In genomic region chr15:98150531-98150930, GRCh38 we compare ENCODE assay signal across 17 cellular contexts.
DNase-seq lines count a peak whose midpoint lies in the region; ATAC-seq and TF ChIP-seq lines count a peak whose summit lies in the region.
"Had no signal": no experiment of that assay in that cellular context is flagged by ENCODE, and none has a peak within 500 bp of the region (broad histone marks: within the 10 kb centered on the region; RNA-seq: fewer than 3 reads in every experiment).

No MANE protein-coding gene starts in this region.

- no peak overlapping the region for H3K4me3 Mint-ChIP-seq in GM23338
- no peak overlapping the region for H3K4me3 Mint-ChIP-seq in activated CD4-positive, alpha-beta T cell treated with anti-CD3 and anti-CD28 coated beads, Interleukin-2, amount 10 ng/mL, durations not matched to agents 7 days and 5 days
- H3K4me3 Mint-ChIP-seq: HFFc6; T-helper 1 cell treated with Interleukin-12 subunit alpha and Interleukin-12 subunit beta and Interleukin-4 antibody, amounts not matched to agents 30 μg/mL and 1 μg/mL, for 36 hours had no signal

- DNase-seq in GM23338 (ENCODE audit: low spot score), result no peak
- DNase-seq in NCI-H146 treated with DMSO at 0.1 percent for 48 hours (lab: John Stamatoyannopoulos, UW; ENCODE audit: unreplicated experiment), result peak; percentile 18
- peak; percentile 24 for DNase-seq in epithelial cell of esophagus (ENCODE audit: low read depth)
- DNase-seq in Kasumi-1 (lab: John Stamatoyannopoulos, UW), result no peak
- no peak for DNase-seq in activated CD4-positive, alpha-beta T cell treated with anti-CD3 and anti-CD28 coated beads, Interleukin-2, amount 10 ng/mL, durations not matched to agents 7 days and 5 days
- DNase-seq: GOT3; HFFc6; NCI-H187; NCI-H524; NK-92 treated with Interleukin-12 subunit alpha and Interleukin-12 subunit beta, amount 100 ng/mL, for 24 hours; PC-9; Right ventricle myocardium superior; SK-N-SH had no signal

- no peaks in the 10 kb centered on the region for H3F3A ChIP-seq in GM23338 (replicated peaks; ENCODE audit: low read depth)

- H3K9me3 Mint-ChIP-seq in GM23338, result peaks cover 5% of the 10 kb centered on the region
- no peaks in the 10 kb centered on the region for H3K9me3 Mint-ChIP-seq in activated CD4-positive, alpha-beta T cell treated with anti-CD3 and anti-CD28 coated beads, Interleukin-2, amount 10 ng/mL, durations not matched to agents 7 days and 5 days
- H3K9me3 Mint-ChIP-seq: T-helper 1 cell treated with Interleukin-12 subunit alpha and Interleukin-12 subunit beta and Interleukin-4 antibody, amounts not matched to agents 30 μg/mL and 1 μg/mL, for 36 hours had no signal

- no peaks in the 10 kb centered on the region for H3K79me2 ChIP-seq in GM23338 (replicated peaks; ENCODE audit: insufficient read depth)

- peaks cover 0 to 9% (median 0%) of the 10 kb centered on the region in 11 experiments; a peak in 1 of 22 replicates for H4K20me1 ChIP-seq in BLaER1 treated with 17β-estradiol and CSF1 and Interleukin-3, amounts not matched to agents 10 nM and 100 nM
- no peaks in the 10 kb centered on the region for H4K20me1 ChIP-seq in GM23338 (replicated peaks; ENCODE audit: insufficient read depth)

- POLR2A ChIA-PET in activated CD4-positive, alpha-beta T cell treated with anti-CD3 and anti-CD28 coated beads, Interleukin-2, amount 10 ng/mL, durations not matched to agents 7 days and 5 days (lab: Charles Lee), result no interaction called here

- peak overlapping the region in 7 of 11 experiments; percentile 46 to 90 (median 75); a peak in 15 of 22 replicates for H3K9ac ChIP-seq in BLaER1 treated with 17β-estradiol and CSF1 and Interleukin-3, amounts not matched to agents 10 nM and 100 nM
- H3K9ac ChIP-seq: SK-N-SH had no signal

- TF ChIP-seq CTCF in GM23338 (conservative IDR thresholded peaks at IDR 0.05; ENCODE audit: low read depth in 2 of 2) (no peak), epithelial cell of esophagus (IDR thresholded peaks at IDR 0.05; ENCODE audit: insufficient read depth, low read depth, low read length, missing control alignments) (no peak)

- peak overlapping the region; percentile 88 for H2AFZ ChIP-seq in GM23338
- H2AFZ ChIP-seq: PC-9 had no signal

- H3K36me3 Mint-ChIP-seq in GM23338 (ENCODE audit: low read depth), result peaks cover 5% of the 10 kb centered on the region; the same call in 1 of the 3 replicates
- no peaks in the 10 kb centered on the region for H3K36me3 Mint-ChIP-seq in activated CD4-positive, alpha-beta T cell treated with anti-CD3 and anti-CD28 coated beads, Interleukin-2, amount 10 ng/mL, durations not matched to agents 7 days and 5 days (ENCODE audit: low read depth)

- H3K4me1 Mint-ChIP-seq in GM23338, result peaks cover 27% of the 10 kb centered on the region
- H3K4me1 Mint-ChIP-seq in activated CD4-positive, alpha-beta T cell treated with anti-CD3 and anti-CD28 coated beads, Interleukin-2, amount 10 ng/mL, durations not matched to agents 7 days and 5 days, result no peaks in the 10 kb centered on the region

- peak overlapping the region; percentile 48 to 88 (median 70) for H3K4me2 ChIP-seq in BLaER1 treated with 17β-estradiol and CSF1 and Interleukin-3, amounts not matched to agents 10 nM and 100 nM
- H3K4me2 ChIP-seq in GM23338, result no peak overlapping the region
- H3K4me2 ChIP-seq: PC-9, SK-N-SH had no signal

- H3K9me3 ChIP-seq in BLaER1 treated with 17β-estradiol and CSF1 and Interleukin-3, amounts not matched to agents 10 nM and 100 nM (replicated peaks in 1 of 11), result peaks cover 17 to 41% (median 36%) of the 10 kb centered on the region in 11 experiments
- H3K9me3 ChIP-seq: SK-N-SH had no signal

- H3K27me3 Mint-ChIP-seq in GM23338 (ENCODE audit: insufficient read depth, low read depth, poor library complexity), result peaks cover 9% of the 10 kb centered on the region
- peaks cover 13% of the 10 kb centered on the region for H3K27me3 Mint-ChIP-seq in activated CD4-positive, alpha-beta T cell treated with anti-CD3 and anti-CD28 coated beads, Interleukin-2, amount 10 ng/mL, durations not matched to agents 7 days and 5 days

- peaks cover 0 to 6% (median 0%) of the 10 kb centered on the region in 11 experiments; a peak in 2 of 22 replicates for H3K27me3 ChIP-seq in BLaER1 treated with 17β-estradiol and CSF1 and Interleukin-3, amounts not matched to agents 10 nM and 100 nM
- H3K27me3 ChIP-seq in GM23338 (ENCODE audit: insufficient read depth), result no peaks in the 10 kb centered on the region

- peak overlapping the region in 10 of 11 experiments; percentile 47 to 100 (median 90); a peak in 20 of 22 replicates for H3K27ac ChIP-seq in BLaER1 treated with 17β-estradiol and CSF1 and Interleukin-3, amounts not matched to agents 10 nM and 100 nM
- no peak overlapping the region for H3K27ac ChIP-seq in GM23338 (ENCODE audit: low read depth)
- H3K27ac ChIP-seq: PC-9 had no signal

- H3K27ac Mint-ChIP-seq in GM23338, result peak overlapping the region; percentile 83
- no peak overlapping the region for H3K27ac Mint-ChIP-seq in activated CD4-positive, alpha-beta T cell treated with anti-CD3 and anti-CD28 coated beads, Interleukin-2, amount 10 ng/mL, durations not matched to agents 7 days and 5 days
- H3K27ac Mint-ChIP-seq: HFFc6; T-helper 1 cell treated with Interleukin-12 subunit alpha and Interleukin-12 subunit beta and Interleukin-4 antibody, amounts not matched to agents 30 μg/mL and 1 μg/mL, for 36 hours had no signal

- peak overlapping the region in 3 of 10 experiments; percentile 5 to 25 (median 14); a peak in 2 of 20 replicates for H3K4me3 ChIP-seq in BLaER1 treated with 17β-estradiol and CSF1 and Interleukin-3, amounts not matched to agents 10 nM and 100 nM
- no peak overlapping the region for H3K4me3 ChIP-seq in GM23338
- no peak overlapping the region for H3K4me3 ChIP-seq in epithelial cell of esophagus (ENCODE audit: low read length)
- H3K4me3 ChIP-seq: PC-9 had no signal

- peaks cover 45 to 89% (median 81%) of the 10 kb centered on the region in 10 experiments for H3K4me1 ChIP-seq in BLaER1 treated with 17β-estradiol and CSF1 and Interleukin-3, amounts not matched to agents 10 nM and 100 nM
- H3K4me1 ChIP-seq in GM23338 (ENCODE audit: insufficient read depth), result peaks cover 14% of the 10 kb centered on the region

- H3K9me2 ChIP-seq in GM23338 (ENCODE audit: insufficient read depth), result peaks cover 12% of the 10 kb centered on the region
- H3K9me2 ChIP-seq: SK-N-SH had no signal

- CTCF ChIA-PET in activated CD4-positive, alpha-beta T cell treated with anti-CD3 and anti-CD28 coated beads, Interleukin-2, amount 10 ng/mL, durations not matched to agents 7 days and 5 days (lab: Charles Lee), result no interaction called here

- no peak for ATAC-seq in GM23338
- no peak for ATAC-seq in GM18517 (IDR thresholded peaks at IDR 0.05; ENCODE audit: unreplicated experiment)
- no peak for ATAC-seq in GM19035 (IDR thresholded peaks at IDR 0.05; ENCODE audit: unreplicated experiment)

- H3K36me3 ChIP-seq in BLaER1 treated with 17β-estradiol and CSF1 and Interleukin-3, amounts not matched to agents 10 nM and 100 nM, result peaks cover 0 to 22% (median 5%) of the 10 kb centered on the region in 11 experiments; a peak in 7 of 22 replicates
- no peaks in the 10 kb centered on the region for H3K36me3 ChIP-seq in GM23338 (ENCODE audit: insufficient read depth)

TF ChIP-seq in GM23338, 12 proteins besides CTCF, POLR2A, EP300 and RAD21 (continues in another document):
- no peak for TF ChIP-seq ZNF114 (CRISPR knock-in tag; IDR thresholded peaks at IDR 0.05)

Comparison
In these comparisons a context has a peak if more than half of its experiments do, and no peak if none do; other contexts are left out.
1. DNase-seq: peak in NCI-H146 treated with DMSO at 0.1 percent for 48 hours (single experiment) and epithelial cell of esophagus (single experiment); none in GM23338 (single experiment), Kasumi-1 (0 of 2) and activated CD4-positive, alpha-beta T cell treated with anti-CD3 and anti-CD28 coated beads, Interleukin-2, amount 10 ng/mL, durations not matched to agents 7 days and 5 days (single experiment).